ENCODE assay signal across 8 cellular contexts in genomic region chr19:4815426-4816387, GRCh38. TPM values are rescaled to one million over a fixed set of nuclear protein-coding genes. Genes with fewer than 3 reads are reported as not detected.
DNase-seq lines count a peak whose midpoint lies in the region; ATAC-seq, FAIRE-seq and TF ChIP-seq lines count a peak whose summit lies in the region.

No MANE protein-coding gene starts in this region.

- H4K20me1 ChIP-seq in HepG2 (ENCODE audit: insufficient read depth, low read length) = no peaks in the 10 kb centered on the region

- H3K36me3 ChIP-seq in HepG2 (replicated peaks in 1 of 2; ENCODE audit: control insufficient read depth in 1 of 2, insufficient read depth in 2 of 2, low read length in 2 of 2) = peaks cover 4% of the 10 kb centered on the region in 2 experiments; a peak in 2 of 5 replicates

- peak overlapping the region in 1 of 3 experiments; percentile 27; a peak in 1 of 6 replicates for H3K4me3 ChIP-seq in HepG2 (replicated peaks in 1 of 3; ENCODE audit: insufficient read depth in 1 of 3, low read depth in 2 of 3, low read length in 3 of 3)

- intact Hi-C loops in CD14-positive monocyte (cut with micrococcal nuclease) (no loop called here), HepG2 (cut with micrococcal nuclease; ENCODE audit: unreplicated experiment) (no loop called here)

- H3K4me3 Mint-ChIP-seq in CD14-positive monocyte = peak overlapping the region; percentile 65 to 83

- BruUV-seq in HepG2 (replicated peaks; lab: Mats Ljungman, UMichigan) = no TSS peak

- no peak overlapping the region for H2AFZ ChIP-seq in HepG2 (ENCODE audit: low read length)

- peaks cover 38% of the 10 kb centered on the region for H3K4me1 Mint-ChIP-seq in CD14-positive monocyte

- peak; percentile 96 for FAIRE-seq in HepG2 (lab: Jason Lieb, UNC)

- WGBS in HepG2 (ENCODE audit: low lambda C conversion rate) = 36% methylated on average over 27 of the region's 36 CpGs

- peaks cover 0 to 4% (median 0%) of the 10 kb centered on the region in 7 donors for H3K9me3 Mint-ChIP-seq in CD14-positive monocyte

- no peaks in the 10 kb centered on the region for H3K79me2 ChIP-seq in HepG2 (ENCODE audit: insufficient read depth, low read length)

- POLR2A ChIA-PET in HepG2 (lab: Yijun Ruan, JAX) = no interaction called here

- peak overlapping the region; percentile 31; the same call in 1 of the 2 replicates for H3K9ac ChIP-seq in HepG2 (ENCODE audit: insufficient read depth, low read depth, low read length)

- TF ChIP-seq CTCF in CD14-positive monocyte (IDR thresholded peaks at IDR 0.05) (no peak), HepG2 (CRISPR knock-in tag; IDR thresholded peaks at IDR 0.05) (no peak)

- TF ChIP-seq EP300 in HepG2 (IDR thresholded peaks at IDR 0.05; ENCODE audit: low read depth in 2 of 2, low read length in 2 of 2) (no peak), HepG2 (CRISPR knock-in tag; IDR thresholded peaks at IDR 0.05; ENCODE audit: borderline replicate concordance) (no peak)

- in situ Hi-C loops in HepG2 (cut with HindIII; ENCODE audit: extremely low pct_ligation_motif_present, low pct_unique_long_range_greater_than_20kb) = no loop called here

- H3K36me3 Mint-ChIP-seq in CD14-positive monocyte = peaks cover 34 to 44% of the 10 kb centered on the region in 2 donors

- ATAC-seq in HG03175 (IDR thresholded peaks at IDR 0.05; ENCODE audit: unreplicated experiment) (peak; percentile 74), HepG2 (peak; percentile 82), GM21528 (IDR thresholded peaks at IDR 0.05; ENCODE audit: low FRiP score, unreplicated experiment) (no peak)

- no peaks in the 10 kb centered on the region for H3K9me3 ChIP-seq in HepG2 (ENCODE audit: low read length)

- H3K27ac Mint-ChIP-seq in CD14-positive monocyte = peak overlapping the region; percentile 81 to 100 (median 90)

- no peak; a peak in 1 of 4 replicates for TF ChIP-seq POLR2A in HepG2 (IDR thresholded peaks at IDR 0.05; ENCODE audit: insufficient read depth in 1 of 2, low read depth in 2 of 2, low read length in 2 of 2)

- H3K27me3 ChIP-seq in HepG2 (ENCODE audit: control insufficient read depth in 1 of 2, insufficient read depth in 2 of 2, low read length in 2 of 2) = no peaks in the 10 kb centered on the region

- TF ChIP-seq RAD21 in HepG2 (CRISPR knock-in tag; IDR thresholded peaks at IDR 0.05) = no peak

- peak overlapping the region; percentile 65 for H3K4me2 ChIP-seq in HepG2 (ENCODE audit: low read depth, low read length)

- H3K27ac ChIP-seq in HepG2 (ENCODE audit: extremely low read length, insufficient read depth, low read length) = peak overlapping the region; percentile 45

- peak; percentile 92 for DNase-seq in CD14-positive monocyte (ENCODE audit: low spot score)
- DNase-seq in NCI-H748 treated with DMSO at 0.1 percent for 48 hours (lab: John Stamatoyannopoulos, UW) = peak; percentile 57
- peak; percentile 40 to 79 for DNase-seq in activated CD4-positive, alpha-beta T cell treated with anti-CD3 and anti-CD28 coated beads, Interleukin-2, amount 50 U/mL, for 24 hours (ENCODE audit: low read depth in 1 of 2, low spot score in 1 of 2)
- peak; percentile 89 for DNase-seq in dedifferentiated amniotic fluid mesenchymal stem cell (ENCODE audit: extremely low spot score)
- DNase-seq in HepG2 (ENCODE audit: low spot score) = peak; percentile 93
- DNase-seq in stimulated activated CD4-positive, alpha-beta T cell treated with anti-CD3 and anti-CD28 coated beads, Interleukin-2, amount 100 ng/mL, for 48 hours = peak; percentile 70 to 71

- CTCF ChIA-PET in HepG2 (lab: Yijun Ruan, JAX; ENCODE audit: low intra/inter-chr PET ratio, low total read pairs) = no interaction called here

- peaks cover 0 to 6% (median 0%) of the 10 kb centered on the region in 3 donors for H3K27me3 Mint-ChIP-seq in CD14-positive monocyte (ENCODE audit: low read depth in 3 of 3)

- H3K4me1 ChIP-seq in HepG2 (ENCODE audit: insufficient read depth, low read length) = peaks cover 36% of the 10 kb centered on the region

TF ChIP-seq in HepG2, 621 proteins besides CTCF, POLR2A, EP300 and RAD21 (continues in another document):
- TF ChIP-seq NFE2L1 (CRISPR knock-in tag; IDR thresholded peaks at IDR 0.05; ENCODE audit: borderline replicate concordance) (no peak), ERF (CRISPR knock-in tag; IDR thresholded peaks at IDR 0.05) (peak; percentile 89)

RNA-seq across cellular contexts. Expression of gene TICAM1, which starts 15.8 kb away (rescaled TPM):
- 1 to 10 TPM; 5.9 to 9.2 TPM for polyA plus RNA-seq in CD14-positive monocyte
- 0.95 and 1.3 TPM in 2 replicates for total RNA-seq in HepG2 (2016; rRNA removed; fragmentation: Illumina TruSeq; extraction: Trizol)
- total RNA-seq in HepG2 (2016; cell fraction: cytosol; rRNA removed; fragmentation: Illumina TruSeq; extraction: Trizol; ENCODE audit: low read depth) = 0.30 and 0.44 TPM in 2 replicates
- total RNA-seq in HepG2 (2016; cell fraction: insoluble cytoplasmic fraction; rRNA removed; fragmentation: Illumina TruSeq; extraction: Trizol) = 1.0 and 1.3 TPM in 2 replicates
- 1.2 and 1.4 TPM in 2 replicates for total RNA-seq in HepG2 (2016; cell fraction: membrane; rRNA removed; fragmentation: Illumina TruSeq; extraction: Trizol)
- 0.47 and 1.1 TPM in 2 replicates for total RNA-seq in HepG2 (2016; cell fraction: nucleus; rRNA removed; fragmentation: Illumina TruSeq; extraction: Trizol)
- 0.33 and 0.61 TPM in 2 replicates for polyA plus RNA-seq in HepG2 (2011; rRNA removed)
- polyA plus RNA-seq in HepG2 (2011; cell fraction: cytosol; rRNA removed) = 0.45 and 0.47 TPM in 2 replicates
- polyA plus RNA-seq in HepG2 (2011; cell fraction: nucleus; rRNA removed) = 1.7 and 2.4 TPM in 2 replicates
- polyA plus RNA-seq in HepG2 (2012) = 2.7 and 4.4 TPM in 2 replicates
- polyA plus RNA-seq in HepG2 (2016; cell fraction: cytosol; fragmentation: Illumina TruSeq; extraction: Trizol; ENCODE audit: low read depth) = 0.70 and 0.91 TPM in 2 replicates
- polyA plus RNA-seq in HepG2 (2016; cell fraction: insoluble cytoplasmic fraction; fragmentation: Illumina TruSeq; extraction: Trizol; ENCODE audit: low read depth) = 3.0 and 3.7 TPM in 2 replicates
- polyA plus RNA-seq in HepG2 (2016; cell fraction: membrane; fragmentation: Illumina TruSeq; extraction: Trizol; ENCODE audit: low read depth) = 1.5 and 1.9 TPM in 2 replicates
- polyA plus RNA-seq in HepG2 (2016; cell fraction: nucleus; fragmentation: Illumina TruSeq; extraction: Trizol; ENCODE audit: insufficient read depth, low read depth) = 4.0 and 4.6 TPM in 2 replicates
- polyA minus RNA-seq in HepG2 (2011; rRNA and poly(A)+ RNA removed; ENCODE audit: low replicate concordance) = 0.70 and 1.7 TPM in 2 replicates
- polyA minus RNA-seq in HepG2 (2011; cell fraction: cytosol; rRNA and poly(A)+ RNA removed) = 1.4 and 1.6 TPM in 2 replicates
- 0.50 and 0.52 TPM in 2 replicates for polyA minus RNA-seq in HepG2 (2011; cell fraction: nucleus; rRNA and poly(A)+ RNA removed)

RNA-seq across cellular contexts. Expression of gene FEM1A, which starts 24.2 kb away (rescaled TPM):
- polyA plus RNA-seq in CD14-positive monocyte = 1 to 10 TPM; 2.1 to 2.4 TPM
- total RNA-seq in HepG2 (2016; rRNA removed; fragmentation: Illumina TruSeq; extraction: Trizol) = 10.8 and 11.6 TPM in 2 replicates
- 1.9 and 2.0 TPM in 2 replicates for total RNA-seq in HepG2 (2016; cell fraction: cytosol; rRNA removed; fragmentation: Illumina TruSeq; extraction: Trizol; ENCODE audit: low read depth)
- total RNA-seq in HepG2 (2016; cell fraction: insoluble cytoplasmic fraction; rRNA removed; fragmentation: Illumina TruSeq; extraction: Trizol) = 10.8 and 11.2 TPM in 2 replicates
- 8.3 and 9.0 TPM in 2 replicates for total RNA-seq in HepG2 (2016; cell fraction: membrane; rRNA removed; fragmentation: Illumina TruSeq; extraction: Trizol)
- 6.7 and 7.8 TPM in 2 replicates for total RNA-seq in HepG2 (2016; cell fraction: nucleus; rRNA removed; fragmentation: Illumina TruSeq; extraction: Trizol)
- polyA plus RNA-seq in HepG2 (2011; rRNA removed) = 3.2 and 4.2 TPM in 2 replicates
- 3.1 and 4.4 TPM in 2 replicates for polyA plus RNA-seq in HepG2 (2011; cell fraction: cytosol; rRNA removed)
- 3.3 and 4.8 TPM in 2 replicates for polyA plus RNA-seq in HepG2 (2011; cell fraction: nucleus; rRNA removed)
- polyA plus RNA-seq in HepG2 (2012) = 0.23 and 0.29 TPM in 2 replicates
- 0.88 and 1.0 TPM in 2 replicates for polyA plus RNA-seq in HepG2 (2016; cell fraction: cytosol; fragmentation: Illumina TruSeq; extraction: Trizol; ENCODE audit: low read depth)
- 8.3 and 9.1 TPM in 2 replicates for polyA plus RNA-seq in HepG2 (2016; cell fraction: insoluble cytoplasmic fraction; fragmentation: Illumina TruSeq; extraction: Trizol; ENCODE audit: low read depth)
- 4.1 and 4.3 TPM in 2 replicates for polyA plus RNA-seq in HepG2 (2016; cell fraction: membrane; fragmentation: Illumina TruSeq; extraction: Trizol; ENCODE audit: low read depth)
- 6.8 TPM in 2 replicates for polyA plus RNA-seq in HepG2 (2016; cell fraction: nucleus; fragmentation: Illumina TruSeq; extraction: Trizol; ENCODE audit: insufficient read depth, low read depth)
- 16.5 and 16.7 TPM in 2 replicates for polyA minus RNA-seq in HepG2 (2011; rRNA and poly(A)+ RNA removed; ENCODE audit: low replicate concordance)
- 4.8 and 5.5 TPM in 2 replicates for polyA minus RNA-seq in HepG2 (2011; cell fraction: cytosol; rRNA and poly(A)+ RNA removed)
- 6.6 and 7.5 TPM in 2 replicates for polyA minus RNA-seq in HepG2 (2011; cell fraction: nucleus; rRNA and poly(A)+ RNA removed)

RNA-seq across cellular contexts. Expression of gene PLIN3, which starts 51.8 kb away (rescaled TPM):
- 100 to 1,000 TPM; 138 to 151 TPM for polyA plus RNA-seq in CD14-positive monocyte
- 49.3 and 59.8 TPM in 2 replicates for total RNA-seq in HepG2 (2016; rRNA removed; fragmentation: Illumina TruSeq; extraction: Trizol)
- total RNA-seq in HepG2 (2016; cell fraction: cytosol; rRNA removed; fragmentation: Illumina TruSeq; extraction: Trizol; ENCODE audit: low read depth) = 8.6 and 11.0 TPM in 2 replicates
- total RNA-seq in HepG2 (2016; cell fraction: insoluble cytoplasmic fraction; rRNA removed; fragmentation: Illumina TruSeq; extraction: Trizol) = 52.7 and 59.0 TPM in 2 replicates
- total RNA-seq in HepG2 (2016; cell fraction: membrane; rRNA removed; fragmentation: Illumina TruSeq; extraction: Trizol) = 25.3 and 25.7 TPM in 2 replicates
- total RNA-seq in HepG2 (2016; cell fraction: nucleus; rRNA removed; fragmentation: Illumina TruSeq; extraction: Trizol) = 20.1 and 21.0 TPM in 2 replicates
- polyA plus RNA-seq in HepG2 (2011; rRNA removed) = 57.9 and 69.4 TPM in 2 replicates
- 64.8 and 97.9 TPM in 2 replicates for polyA plus RNA-seq in HepG2 (2011; cell fraction: cytosol; rRNA removed)
- polyA plus RNA-seq in HepG2 (2011; cell fraction: nucleus; rRNA removed) = 34.7 and 36.0 TPM in 2 replicates
- 36.2 and 55.0 TPM in 2 replicates for polyA plus RNA-seq in HepG2 (2012)
- polyA plus RNA-seq in HepG2 (2016; cell fraction: cytosol; fragmentation: Illumina TruSeq; extraction: Trizol; ENCODE audit: low read depth) = 10.8 and 11.1 TPM in 2 replicates
- 68.3 and 74.9 TPM in 2 replicates for polyA plus RNA-seq in HepG2 (2016; cell fraction: insoluble cytoplasmic fraction; fragmentation: Illumina TruSeq; extraction: Trizol; ENCODE audit: low read depth)
- 20.0 and 20.9 TPM in 2 replicates for polyA plus RNA-seq in HepG2 (2016; cell fraction: membrane; fragmentation: Illumina TruSeq; extraction: Trizol; ENCODE audit: low read depth)
- 31.2 and 32.3 TPM in 2 replicates for polyA plus RNA-seq in HepG2 (2016; cell fraction: nucleus; fragmentation: Illumina TruSeq; extraction: Trizol; ENCODE audit: insufficient read depth, low read depth)
- polyA minus RNA-seq in HepG2 (2011; rRNA and poly(A)+ RNA removed; ENCODE audit: low replicate concordance) = 93.3 and 183 TPM in 2 replicates
- 76.8 and 81.5 TPM in 2 replicates for polyA minus RNA-seq in HepG2 (2011; cell fraction: cytosol; rRNA and poly(A)+ RNA removed)
- 26.5 and 32.3 TPM in 2 replicates for polyA minus RNA-seq in HepG2 (2011; cell fraction: nucleus; rRNA and poly(A)+ RNA removed)
